In the genomic region with DNA sequence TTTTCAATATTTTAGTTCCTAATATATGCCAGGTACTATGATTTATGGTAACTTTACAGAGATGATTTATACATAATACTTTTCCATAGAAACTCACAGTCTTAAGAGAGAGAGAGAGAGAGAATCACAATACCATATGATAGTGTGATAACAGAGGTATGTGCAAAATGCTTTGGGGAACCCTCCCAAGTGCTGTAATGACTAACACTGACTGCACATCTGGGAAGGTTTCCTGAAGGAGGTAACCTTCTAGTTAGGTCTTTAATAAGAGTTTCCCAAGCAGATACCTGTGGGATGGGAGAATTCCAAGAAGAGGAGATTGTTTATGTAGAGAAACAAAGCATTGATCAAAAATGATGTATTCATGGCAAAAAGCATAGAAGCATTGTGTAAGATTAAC, we compare ENCODE assay signal across 27 cellular contexts. TPM values are rescaled to one million over a fixed set of nuclear protein-coding genes. Genes with fewer than 3 reads are reported as not detected.
DNase-seq lines count a peak whose midpoint lies in the region; ATAC-seq, FAIRE-seq and TF ChIP-seq lines count a peak whose summit lies in the region.
"Had no signal": no experiment of that assay in that cellular context is flagged by ENCODE, and none has a peak within 500 bp of the region (broad histone marks: within the 10 kb centered on the region; RNA-seq: fewer than 3 reads in every experiment).

No MANE protein-coding gene starts in this region.

- POLR2A ChIA-PET in naive thymus-derived CD8-positive, alpha-beta T cell (lab: Charles Lee) = no interaction called here

- peak; percentile 37; the same call in 1 of the 3 replicates for ATAC-seq in RWPE2 (ENCODE audit: low read depth)
- no peak for ATAC-seq in naive thymus-derived CD8-positive, alpha-beta T cell
- ATAC-seq: Panc1 had no signal

- dilution Hi-C loops in keratinocyte (cut with MboI; ENCODE audit: extremely low pct_ligation_motif_present, low sequenced_read_pairs) = no loop called here

- H3K4me3 Mint-ChIP-seq in type B pancreatic cell = peak overlapping the region; percentile 17
- H3K4me3 Mint-ChIP-seq in naive thymus-derived CD8-positive, alpha-beta T cell = no peak overlapping the region
- H3K4me3 Mint-ChIP-seq: CD14-positive monocyte; CD8-positive, alpha-beta memory T cell had no signal

- peaks cover 28% of the 10 kb centered on the region for H3K4me1 ChIP-seq in RWPE2 (ENCODE audit: insufficient read depth, poor library complexity, severe bottlenecking)
- H3K4me1 ChIP-seq in keratinocyte (ENCODE audit: control insufficient read depth, extremely low read depth, insufficient read depth, low read length) = peaks cover 42% of the 10 kb centered on the region
- H3K4me1 ChIP-seq: BE2C had no signal

- no peaks in the 10 kb centered on the region for H3K36me3 Mint-ChIP-seq in type B pancreatic cell
- H3K36me3 Mint-ChIP-seq in naive thymus-derived CD8-positive, alpha-beta T cell = no peaks in the 10 kb centered on the region
- H3K36me3 Mint-ChIP-seq: CD14-positive monocyte; CD8-positive, alpha-beta memory T cell had no signal

- peak overlapping the region; percentile 98 for H3K27ac Mint-ChIP-seq in type B pancreatic cell
- no peak overlapping the region for H3K27ac Mint-ChIP-seq in naive thymus-derived CD8-positive, alpha-beta T cell
- H3K27ac Mint-ChIP-seq: CD14-positive monocyte had no signal

- no peaks in the 10 kb centered on the region for H3K9me3 ChIP-seq in RWPE2 (ENCODE audit: severe bottlenecking)
- H3K9me3 ChIP-seq in keratinocyte (ENCODE audit: control insufficient read depth, low read depth, low read length) = no peaks in the 10 kb centered on the region
- H3K9me3 ChIP-seq: BE2C had no signal

- peak; percentile 90 for FAIRE-seq in keratinocyte (lab: Jason Lieb, UNC)
- FAIRE-seq: H1 had no signal

- peak overlapping the region; percentile 35 for H3K4me2 ChIP-seq in keratinocyte (ENCODE audit: control insufficient read depth, extremely low read depth, insufficient read depth, low read depth, low read length)

- no peak overlapping the region for H3K9ac ChIP-seq in keratinocyte (ENCODE audit: control insufficient read depth, extremely low read depth, insufficient read depth, low read length)

- TF ChIP-seq CTCF in RWPE2 (IDR thresholded peaks at IDR 0.05; ENCODE audit: poor library complexity, severe bottlenecking) (no peak), epithelial cell of esophagus (IDR thresholded peaks at IDR 0.05; ENCODE audit: insufficient read depth, low read depth, low read length, missing control alignments) (no peak), keratinocyte (optimal IDR thresholded peaks at IDR 0.05 in 1 of 3, IDR thresholded peaks at IDR 0.05 in 1 of 3, conservative IDR thresholded peaks at IDR 0.05 in 1 of 3; ENCODE audit: extremely low read depth in 1 of 3, insufficient read depth in 2 of 3, low read length in 3 of 3) (no peak), type B pancreatic cell (conservative IDR thresholded peaks at IDR 0.05) (no peak)

- H3K79me2 ChIP-seq in keratinocyte (ENCODE audit: control insufficient read depth, insufficient read depth, low read length) = no peaks in the 10 kb centered on the region

- H3K27ac ChIP-seq in RWPE2 (ENCODE audit: poor library complexity, severe bottlenecking) = peak overlapping the region; percentile 44
- H3K27ac ChIP-seq in keratinocyte (ENCODE audit: control insufficient read depth, insufficient read depth, low read length) = no peak overlapping the region
- H3K27ac ChIP-seq: RWPE1 had no signal

- no peaks in the 10 kb centered on the region for H3K9me1 ChIP-seq in keratinocyte (ENCODE audit: control insufficient read depth, extremely low read depth, insufficient read depth, low read length)

- H3K4me1 Mint-ChIP-seq in type B pancreatic cell (ENCODE audit: unreplicated experiment) = peaks cover 10% of the 10 kb centered on the region
- H3K4me1 Mint-ChIP-seq in naive thymus-derived CD8-positive, alpha-beta T cell = peaks cover 0 to 10% (median 4%) of the 10 kb centered on the region in 4 donors
- H3K4me1 Mint-ChIP-seq: CD8-positive, alpha-beta memory T cell had no signal

- no peak overlapping the region for H2AFZ ChIP-seq in keratinocyte (ENCODE audit: control insufficient read depth, low read length)

- H3K4me3 ChIP-seq in RWPE2 (ENCODE audit: severe bottlenecking) (no peak overlapping the region), epithelial cell of esophagus (ENCODE audit: low read length) (no peak overlapping the region), keratinocyte (ENCODE audit: control insufficient read depth in 2 of 3, extremely low read depth in 1 of 3, insufficient read depth in 2 of 3, low read depth in 1 of 3, low read length in 3 of 3) (no peak overlapping the region)

- H4K20me1 ChIP-seq in keratinocyte (ENCODE audit: control insufficient read depth, extremely low read depth, insufficient read depth, low read length) = no peaks in the 10 kb centered on the region

- no peaks in the 10 kb centered on the region for H3K36me3 ChIP-seq in RWPE2 (ENCODE audit: low read depth)
- H3K36me3 ChIP-seq in keratinocyte (ENCODE audit: control insufficient read depth in 2 of 2, extremely low read depth in 1 of 2, insufficient read depth in 2 of 2, low read length in 2 of 2) = no peaks in the 10 kb centered on the region
- H3K36me3 ChIP-seq: BE2C had no signal

- DNase-seq in RWPE2 (ENCODE audit: low spot score) (no peak), epithelial cell of esophagus (ENCODE audit: low read depth) (peak; percentile 67), keratinocyte (ENCODE audit: low read depth, low spot score) (no peak), type B pancreatic cell (ENCODE audit: extremely low spot score, unreplicated experiment) (no peak), A172 (ENCODE audit: low spot score) (no peak), DMS 273 (lab: John Stamatoyannopoulos, UW; ENCODE audit: unreplicated experiment) (no peak)
- DNase-seq in naive thymus-derived CD8-positive, alpha-beta T cell = no peak
- DNase-seq: ACHN; BE2C; Calu3; CD8-positive, alpha-beta memory T cell; DMS153; HCEC 1CT; IMR-90; KG1; NCI-H1048; NCI-H1417; NCI-H1694 treated with DMSO at 0.1 percent for 48 hours; NCI-H2081; NCI-H2227 treated with DMSO at 0.1 percent for 48 hours; NCI-H510A; NCI-H69; SHP77 treated with DMSO at 0.1 percent for 48 hours had no signal

- H3K27me3 ChIP-seq in RWPE2 (ENCODE audit: insufficient read depth, poor library complexity, severe bottlenecking) (no peaks in the 10 kb centered on the region), keratinocyte (ENCODE audit: control insufficient read depth, extremely low read depth, insufficient read depth, low read length) (no peaks in the 10 kb centered on the region)
- H3K27me3 ChIP-seq: BE2C had no signal

- peaks cover 11% of the 10 kb centered on the region for H3K9me3 Mint-ChIP-seq in type B pancreatic cell
- H3K9me3 Mint-ChIP-seq in naive thymus-derived CD8-positive, alpha-beta T cell = no peaks in the 10 kb centered on the region
- H3K9me3 Mint-ChIP-seq: CD8-positive, alpha-beta memory T cell had no signal

- no peaks in the 10 kb centered on the region for H3K27me3 Mint-ChIP-seq in type B pancreatic cell
- H3K27me3 Mint-ChIP-seq in naive thymus-derived CD8-positive, alpha-beta T cell = peaks cover 1 to 9% (median 8%) of the 10 kb centered on the region in 5 donors

RNA-seq across cellular contexts. Expression of a gene that starts 34.6 kb away (rescaled TPM):
- polyA plus RNA-seq in keratinocyte = 18.0 to 21.6 TPM (median 21.2 TPM) in 3 replicates
- polyA plus RNA-seq in keratinocyte (2011; ENCODE audit: low read depth) = 9.7 TPM
- polyA plus RNA-seq in keratinocyte (2011; cell fraction: cytosol; rRNA removed) = 15.0 and 18.9 TPM in 2 replicates
- polyA plus RNA-seq in keratinocyte (2011; cell fraction: nucleus; rRNA removed) = 15.4 and 18.6 TPM in 2 replicates
- 14.1 and 18.1 TPM in 2 replicates for polyA plus RNA-seq in keratinocyte (2012; ENCODE audit: low replicate concordance)
- 15.8 to 19.0 TPM (median 16.6 TPM) in 3 replicates for polyA minus RNA-seq in keratinocyte
- 8.6 TPM for polyA minus RNA-seq in keratinocyte (2011; cell fraction: cytosol; rRNA and poly(A)+ RNA removed)
- 5.6 and 6.9 TPM in 2 replicates for polyA minus RNA-seq in keratinocyte (2011; cell fraction: nucleus; rRNA and poly(A)+ RNA removed)
- total RNA-seq in type B pancreatic cell (ENCODE audit: low replicate concordance) = 36.0 and 37.3 TPM in 2 replicates
- total RNA-seq in A172 (2014; rRNA removed; shearing (Covaris generic)) = 56.0 and 62.8 TPM in 2 replicates
- total RNA-seq in naive thymus-derived CD8-positive, alpha-beta T cell = 10 to 100 TPM; 35.8 to 43.2 TPM
- polyA plus RNA-seq in naive thymus-derived CD8-positive, alpha-beta T cell = 10 to 100 TPM; 69.1 to 92.8 (median 86.1) TPM

RNA-seq across cellular contexts. Expression of a gene that starts 54.5 kb away (rescaled TPM):
- polyA plus RNA-seq in keratinocyte = 8.3 to 13.8 TPM (median 11.2 TPM) in 3 replicates
- 57.4 TPM for polyA plus RNA-seq in keratinocyte (2011; ENCODE audit: low read depth)
- 3.6 and 7.6 TPM in 2 replicates for polyA plus RNA-seq in keratinocyte (2011; cell fraction: cytosol; rRNA removed)
- 13.3 and 21.4 TPM in 2 replicates for polyA plus RNA-seq in keratinocyte (2011; cell fraction: nucleus; rRNA removed)
- 10.2 and 13.5 TPM in 2 replicates for polyA plus RNA-seq in keratinocyte (2012; ENCODE audit: low replicate concordance)
- polyA minus RNA-seq in keratinocyte = 3.2 to 21.3 TPM (median 15.4 TPM) in 3 replicates
- polyA minus RNA-seq in keratinocyte (2011; cell fraction: cytosol; rRNA and poly(A)+ RNA removed) = 8.8 TPM
- polyA minus RNA-seq in keratinocyte (2011; cell fraction: nucleus; rRNA and poly(A)+ RNA removed) = 24.3 and 38.9 TPM in 2 replicates
- 76.5 and 88.3 TPM in 2 replicates for total RNA-seq in type B pancreatic cell (ENCODE audit: low replicate concordance)
- 27.8 and 31.4 TPM in 2 replicates for total RNA-seq in A172 (2014; rRNA removed; shearing (Covaris generic))
- total RNA-seq in naive thymus-derived CD8-positive, alpha-beta T cell = 10 to 100 TPM; 56.2 to 63.1 TPM
- polyA plus RNA-seq in naive thymus-derived CD8-positive, alpha-beta T cell = 10 to 100 TPM; 10.3 to 14.6 (median 12.4) TPM

RNA-seq across cellular contexts. Expression of a gene that starts 58.0 kb away (rescaled TPM):
- not detected in 3 replicates for polyA plus RNA-seq in keratinocyte
- not detected for polyA plus RNA-seq in keratinocyte (2011; ENCODE audit: low read depth)
- polyA plus RNA-seq in keratinocyte (2011; cell fraction: cytosol; rRNA removed) = not detected in 2 replicates
- polyA plus RNA-seq in keratinocyte (2011; cell fraction: nucleus; rRNA removed) = not detected in 2 replicates
- not detected in 2 replicates for polyA plus RNA-seq in keratinocyte (2012; ENCODE audit: low replicate concordance)
- not detected in 3 replicates for polyA minus RNA-seq in keratinocyte
- polyA minus RNA-seq in keratinocyte (2011; cell fraction: cytosol; rRNA and poly(A)+ RNA removed) = not detected
- not detected in 2 replicates for polyA minus RNA-seq in keratinocyte (2011; cell fraction: nucleus; rRNA and poly(A)+ RNA removed)
- total RNA-seq in type B pancreatic cell (ENCODE audit: low replicate concordance) = 2.3 TPM in 1 of 2 replicates, not detected in the other
- total RNA-seq in A172 (2014; rRNA removed; shearing (Covaris generic)) = not detected in 2 replicates
- under 1 TPM in 1 of 2 experiments, not detected in 1; 0.68 TPM for total RNA-seq in naive thymus-derived CD8-positive, alpha-beta T cell
- polyA plus RNA-seq in naive thymus-derived CD8-positive, alpha-beta T cell = not detected
- total RNA-seq: Calu3; CD8-positive, alpha-beta memory T cell; H1; IMR-90 had no signal
- polyA plus RNA-seq: CD14-positive monocyte; CD8-positive, alpha-beta memory T cell; H1; IMR-90 had no signal
